8 cellular contexts compared by ENCODE assay signal in the genomic region with DNA sequence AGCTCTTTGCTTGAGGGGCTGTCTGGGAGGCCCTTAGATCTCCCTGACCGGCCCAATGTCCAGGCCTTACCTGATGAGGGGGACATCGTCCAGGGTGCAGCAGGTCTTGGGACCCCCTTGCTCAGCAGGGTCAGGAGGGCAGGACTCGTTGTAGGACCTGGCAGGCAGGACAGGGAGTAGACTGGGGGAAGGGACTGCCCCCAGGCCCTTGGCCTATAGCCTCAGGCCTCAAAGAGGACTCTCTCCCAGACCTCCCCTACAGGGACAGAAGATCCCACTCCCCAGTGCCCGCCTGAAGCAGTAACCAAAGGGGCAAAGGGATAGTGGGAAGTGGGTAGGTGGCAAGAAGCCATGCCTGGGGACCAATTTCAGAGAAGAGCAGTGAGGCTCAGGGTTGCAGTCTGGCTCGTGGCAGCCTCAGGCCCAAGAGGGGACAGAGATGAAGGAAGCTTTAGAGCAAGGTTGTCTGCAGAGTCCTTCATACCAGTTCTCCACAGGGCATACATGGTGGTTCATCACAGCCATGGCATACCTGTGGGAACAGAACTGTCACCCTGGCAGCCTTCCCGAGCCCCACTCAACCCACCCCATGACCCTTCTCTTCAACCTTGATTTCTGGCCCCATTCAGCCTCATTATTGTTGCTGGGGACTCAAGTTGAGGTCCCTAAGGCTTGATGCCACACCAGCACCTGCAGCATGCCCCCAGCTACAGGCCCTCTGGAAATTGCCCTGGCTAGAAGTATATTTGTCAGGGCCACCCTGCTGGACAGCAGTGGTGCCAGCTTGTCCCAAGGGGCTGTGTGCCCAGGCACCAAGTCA. TPM values are rescaled to one million over a fixed set of nuclear protein-coding genes. Genes with fewer than 3 reads are reported as not detected.
DNase-seq lines count a peak whose midpoint lies in the region; TF ChIP-seq lines count a peak whose summit lies in the region.

No MANE protein-coding gene starts in this region.

- H2BK5ac ChIP-seq in neuronal stem cell (ENCODE audit: low read length): no peak overlapping the region

- H3K4me2 ChIP-seq in neuronal stem cell (ENCODE audit: insufficient read depth, low read length, poor library complexity, severe bottlenecking): peak overlapping the region; percentile 94

- peak overlapping the region; percentile 85 to 91 for H3K4me3 Mint-ChIP-seq in CD14-positive monocyte

- no peak overlapping the region for H3K4ac ChIP-seq in neuronal stem cell (ENCODE audit: low read length)

- H3K36me3 ChIP-seq in neuronal stem cell (replicated peaks in 1 of 2; ENCODE audit: control insufficient read depth in 2 of 2, insufficient read depth in 2 of 2, low read length in 2 of 2): peaks cover 29 to 54% of the 10 kb centered on the region in 2 donors

- no peak overlapping the region for H4K91ac ChIP-seq in neuronal stem cell (ENCODE audit: low read depth, low read length, poor library complexity)

- peaks cover 48% of the 10 kb centered on the region for H3K4me1 Mint-ChIP-seq in CD14-positive monocyte

- H3K9ac ChIP-seq in neuronal stem cell (ENCODE audit: low read depth, low read length, poor library complexity): peak overlapping the region; percentile 12

- DNase-seq in CD14-positive monocyte (ENCODE audit: low spot score) (no peak), RWPE1 (ENCODE audit: low spot score) (no peak), epithelial cell of esophagus (ENCODE audit: low read depth) (no peak), neuronal stem cell (ENCODE audit: low spot score) (no peak), NCI-H226 (no peak), T-helper 9 cell (no peak), head of caudate nucleus (no peak)
- no peak for DNase-seq in stimulated activated CD4-positive, alpha-beta T cell treated with anti-CD3 and anti-CD28 coated beads, Interleukin-4, amount 100 ng/mL, for 1 hour

- H3K4me1 ChIP-seq in neuronal stem cell (ENCODE audit: control insufficient read depth in 2 of 2, insufficient read depth in 1 of 2, low read depth in 1 of 2, low read length in 2 of 2): peaks cover 9 to 11% of the 10 kb centered on the region in 2 donors

- H3K14ac ChIP-seq in neuronal stem cell (ENCODE audit: low read length): no peak overlapping the region

- no peak overlapping the region for H4K8ac ChIP-seq in neuronal stem cell (ENCODE audit: low read depth, low read length)

- H3K9me3 Mint-ChIP-seq in CD14-positive monocyte: no peaks in the 10 kb centered on the region

- WGBS in neuronal stem cell (ENCODE audit: extremely low coverage in 2 of 2, insufficient read length in 2 of 2, insufficient replicate concordance in 1 of 2), 2 donors: no CpG with 5 or more reads among the region's 6 CpGs

- peaks cover 14% of the 10 kb centered on the region for H3K79me1 ChIP-seq in neuronal stem cell (ENCODE audit: low read depth, low read length)

- H2BK12ac ChIP-seq in neuronal stem cell (ENCODE audit: low read length): no peak overlapping the region

- H3K18ac ChIP-seq in neuronal stem cell (ENCODE audit: low read length): no peak overlapping the region

- POLR2A ChIA-PET in RWPE1 (lab: Yijun Ruan, JAX; ENCODE audit: low non-redundant PET): no interaction called here

- CTCF ChIA-PET in RWPE1 (lab: Yijun Ruan, JAX): interaction anchor here (0.6 kb wide), 1 partner anchor 218 kb away, joined by 3 read pairs; no protein-coding TSS in a partner anchor

- no peak overlapping the region for H2BK15ac ChIP-seq in neuronal stem cell (ENCODE audit: low read length)

- no peak overlapping the region for H2AFZ ChIP-seq in neuronal stem cell (ENCODE audit: low read length)

- H3K4me3 ChIP-seq in epithelial cell of esophagus (ENCODE audit: low read length): peak overlapping the region; percentile 73
- peak overlapping the region; percentile 79 to 98 for H3K4me3 ChIP-seq in neuronal stem cell (ENCODE audit: low read length in 2 of 2)

- no peak for TF ChIP-seq CTCF in CD14-positive monocyte (IDR thresholded peaks at IDR 0.05)
- TF ChIP-seq CTCF in RWPE1 (conservative IDR thresholded peaks at IDR 0.05; ENCODE audit: low read depth): no peak
- TF ChIP-seq CTCF in epithelial cell of esophagus (IDR thresholded peaks at IDR 0.05; ENCODE audit: insufficient read depth, low read depth, low read length, missing control alignments): no peak

- no peak overlapping the region for H2BK120ac ChIP-seq in neuronal stem cell (ENCODE audit: low read depth, low read length)

- H3K27me3 Mint-ChIP-seq in CD14-positive monocyte (ENCODE audit: low read depth in 3 of 3): peaks cover 1 to 4% (median 3%) of the 10 kb centered on the region in 3 donors

- H3K9me3 ChIP-seq in neuronal stem cell (replicated peaks in 1 of 2; ENCODE audit: control insufficient read depth in 2 of 2, insufficient read depth in 1 of 2, low read depth in 1 of 2, low read length in 2 of 2): peaks cover 0 to 2% of the 10 kb centered on the region in 2 donors

- H3K27me3 ChIP-seq in neuronal stem cell (ENCODE audit: control insufficient read depth in 3 of 3, insufficient read depth in 3 of 3, low read depth in 1 of 3, low read length in 3 of 3): no peaks in the 10 kb centered on the region

- H2AK5ac ChIP-seq in neuronal stem cell (ENCODE audit: low read depth, low read length): no peak overlapping the region

- no peak overlapping the region for H3K23ac ChIP-seq in neuronal stem cell (ENCODE audit: low read depth, low read length, poor library complexity)

- intact Hi-C loops in CD14-positive monocyte (cut with micrococcal nuclease): loop anchor here (5.0 kb wide), 2 partner anchors 34 to 39 kb away; a partner anchor contains a TSS
- intact Hi-C loops in head of caudate nucleus (cut with DNase I): no loop called here

- peak overlapping the region in 3 of 7 donors; percentile 30 to 80 (median 42) for H3K27ac Mint-ChIP-seq in CD14-positive monocyte

- peaks cover 33 to 39% of the 10 kb centered on the region in 2 donors for H3K36me3 Mint-ChIP-seq in CD14-positive monocyte

- H3K27ac ChIP-seq in RWPE1: peak overlapping the region; percentile 66
- no peak overlapping the region for H3K27ac ChIP-seq in neuronal stem cell (replicated peaks; ENCODE audit: low read length)

RNA-seq across cellular contexts. Expression of a gene that starts 1.3 kb away (rescaled TPM):
- 10 to 100 TPM; 24.7 to 26.6 TPM for polyA plus RNA-seq in CD14-positive monocyte
- polyA plus RNA-seq in neuronal stem cell (2013, experiment 1 of 2): 12.2 TPM
- 12.6 TPM for polyA plus RNA-seq in neuronal stem cell (2013, experiment 2 of 2)

RNA-seq across cellular contexts. Expression of a gene that starts 5.6 kb away (rescaled TPM):
- 100 to 1,000 TPM; 382 to 475 TPM for polyA plus RNA-seq in CD14-positive monocyte
- 139 TPM for polyA plus RNA-seq in neuronal stem cell (2013, experiment 1 of 2)
- 136 TPM for polyA plus RNA-seq in neuronal stem cell (2013, experiment 2 of 2)

RNA-seq across cellular contexts. Expression of a gene that starts 10.7 kb away (rescaled TPM):
- polyA plus RNA-seq in CD14-positive monocyte: 10 to 100 TPM; 24.2 to 30.7 TPM
- polyA plus RNA-seq in neuronal stem cell (2013, experiment 1 of 2): 71.6 TPM
- 77.7 TPM for polyA plus RNA-seq in neuronal stem cell (2013, experiment 2 of 2)

RNA-seq across cellular contexts. Expression of a gene that starts 14.8 kb away (rescaled TPM):
- 10 to 100 TPM; 48.0 to 48.3 TPM for polyA plus RNA-seq in CD14-positive monocyte
- 79.3 TPM for polyA plus RNA-seq in neuronal stem cell (2013, experiment 1 of 2)
- polyA plus RNA-seq in neuronal stem cell (2013, experiment 2 of 2): 80.1 TPM

RNA-seq across cellular contexts. Expression of a gene that starts 16.9 kb away (rescaled TPM):
- polyA plus RNA-seq in CD14-positive monocyte: 100 to 1,000 TPM; 171 to 251 TPM
- 5.7 TPM for polyA plus RNA-seq in neuronal stem cell (2013, experiment 1 of 2)
- polyA plus RNA-seq in neuronal stem cell (2013, experiment 2 of 2): 5.8 TPM
